9 cellular contexts compared by ENCODE assay signal in genomic region chr2:86037795-86038192, GRCh38.
A peak's percentile ranks its signal among the peaks of the same experiment; 100 is the strongest.
DNase-seq lines count a peak whose midpoint lies in the region; ATAC-seq, FAIRE-seq and TF ChIP-seq lines count a peak whose summit lies in the region.
"Had no signal": no experiment of that assay in that cellular context is flagged by ENCODE, and none has a peak within 500 bp of the region (broad histone marks: within the 10 kb centered on the region; RNA-seq: fewer than 3 reads in every experiment).

No MANE protein-coding gene starts in this region.

- H3K27ac Mint-ChIP-seq in CD14-positive monocyte (peak overlapping the region; percentile 94 to 99 (median 97)), T-helper 17 cell (peak overlapping the region; percentile 98)

- H3K27me3 Mint-ChIP-seq in CD14-positive monocyte (ENCODE audit: low read depth in 3 of 3), result peaks cover 0 to 4% (median 2%) of the 10 kb centered on the region in 3 donors
- H3K27me3 Mint-ChIP-seq in T-helper 17 cell, result no peaks in the 10 kb centered on the region

- DNase-seq in CD14-positive monocyte (ENCODE audit: low spot score) (no peak), T-helper 17 cell (no peak), ovary (peak in 2 of 5 donors; percentile 34 to 36), NCI-H748 (lab: John Stamatoyannopoulos, UW; ENCODE audit: unreplicated experiment) (no peak), D721Med (ENCODE audit: insufficient read length, low spot score) (no peak), NCI-H1105 (lab: John Stamatoyannopoulos, UW) (no peak)
- peak in 1 of 3 donors; percentile 24 for DNase-seq in effector memory CD4-positive, alpha-beta T cell

- no peaks in the 10 kb centered on the region for H3K27me3 ChIP-seq in effector memory CD4-positive, alpha-beta T cell (replicated peaks; ENCODE audit: control insufficient read depth, insufficient read depth, low read length, poor library complexity, severe bottlenecking)
- no peaks in the 10 kb centered on the region for H3K27me3 ChIP-seq in ovary

- no peak for FAIRE-seq in D721Med (lab: Jason Lieb, UNC)

- H3K4me1 ChIP-seq in effector memory CD4-positive, alpha-beta T cell (ENCODE audit: control insufficient read depth, insufficient read depth, low read length, poor library complexity, severe bottlenecking), result peaks cover 74% of the 10 kb centered on the region
- peaks cover 21% of the 10 kb centered on the region for H3K4me1 ChIP-seq in ovary (ENCODE audit: insufficient read depth)

- intact Hi-C loops in CD14-positive monocyte (cut with micrococcal nuclease) (loop anchor here in 1 of 2 donors (2.0 to 5.0 kb wide), 2 partner anchors 45 to 153 kb away; no protein-coding TSS in a partner anchor), ovary (cut with DNase I) (loop anchor here in 1 of 4 donors (2.0 kb wide), 1 partner anchor 151 kb away; no protein-coding TSS in a partner anchor)

- peak overlapping the region; percentile 93 for H3K27ac ChIP-seq in effector memory CD4-positive, alpha-beta T cell (ENCODE audit: insufficient read depth, low read length, poor library complexity, severe bottlenecking)
- H3K27ac ChIP-seq in ovary, result peak overlapping the region; percentile 54 to 85

- 35 to 47% (median 42%) methylated on average over 7 of the region's 7 CpGs for WGBS in ovary, 3 donors

- ATAC-seq in T-helper 17 cell, result no peak
- ATAC-seq in GM19328 (IDR thresholded peaks at IDR 0.05; ENCODE audit: unreplicated experiment), result no peak
- ATAC-seq: K562 had no signal

- H3K4me3 ChIP-seq in effector memory CD4-positive, alpha-beta T cell (ENCODE audit: insufficient read depth, low read depth, low read length, poor library complexity, severe bottlenecking), result no peak overlapping the region
- H3K4me3 ChIP-seq in ovary, result no peak overlapping the region
- H3K4me3 ChIP-seq: K562 had no signal

- H3K4me3 Mint-ChIP-seq in CD14-positive monocyte (peak overlapping the region in 1 of 2 donors; percentile 65), T-helper 17 cell (peak overlapping the region; percentile 84)

- H3K9me3 ChIP-seq in T-helper 17 cell (ENCODE audit: control insufficient read depth, low read length, poor library complexity, severe bottlenecking) (no peaks in the 10 kb centered on the region), ovary (no peaks in the 10 kb centered on the region)
- H3K9me3 ChIP-seq in effector memory CD4-positive, alpha-beta T cell (ENCODE audit: control insufficient read depth, low read length), result no peaks in the 10 kb centered on the region

- TF ChIP-seq POLR2A in ovary (IDR thresholded peaks at IDR 0.05), result no peak

- peaks cover 0 to 2% (median 0%) of the 10 kb centered on the region in 7 donors for H3K9me3 Mint-ChIP-seq in CD14-positive monocyte

- no peak for TF ChIP-seq EP300 in ovary (IDR thresholded peaks at IDR 0.05)

- peaks cover 48 to 67% of the 10 kb centered on the region in 2 donors for H3K36me3 Mint-ChIP-seq in CD14-positive monocyte
- H3K36me3 Mint-ChIP-seq in T-helper 17 cell (ENCODE audit: low read depth), result peaks cover 2% of the 10 kb centered on the region

- H3K36me3 ChIP-seq in effector memory CD4-positive, alpha-beta T cell (ENCODE audit: control insufficient read depth, insufficient read depth, low read length), result peaks cover 11% of the 10 kb centered on the region
- no peaks in the 10 kb centered on the region for H3K36me3 ChIP-seq in ovary

- H3K4me1 Mint-ChIP-seq in CD14-positive monocyte (peaks cover 59% of the 10 kb centered on the region), T-helper 17 cell (peaks cover 66% of the 10 kb centered on the region)

- TF ChIP-seq CTCF in CD14-positive monocyte (IDR thresholded peaks at IDR 0.05), result no peak
- TF ChIP-seq CTCF in ovary (IDR thresholded peaks at IDR 0.05), result no peak
- TF ChIP-seq CTCF in D721Med (IDR thresholded peaks at IDR 0.05; ENCODE audit: insufficient read depth, missing control alignments), result no peak
